ENCODE assay signal across 12 cellular contexts in genomic region chrX:42107495-42108139, GRCh38.
DNase-seq lines count a peak whose midpoint lies in the region; ATAC-seq lines count a peak whose summit lies in the region.
"Had no signal": no experiment of that assay in that cellular context is flagged by ENCODE, and none has a peak within 500 bp of the region (broad histone marks: within the 10 kb centered on the region; RNA-seq: fewer than 3 reads in every experiment).

No MANE protein-coding gene starts in this region.

- H3K36me3 ChIP-seq in trophoblast cell (ENCODE audit: control insufficient read depth in 1 of 2, insufficient read depth in 2 of 2, low read length in 2 of 2), result no peaks in the 10 kb centered on the region

- no peak overlapping the region for H3K9ac ChIP-seq in trophoblast cell (ENCODE audit: low read length)

- H3K27ac Mint-ChIP-seq in activated CD4-positive, alpha-beta T cell treated with anti-CD3 and anti-CD28 coated beads for 36 hours, result no peak overlapping the region

- no peaks in the 10 kb centered on the region for H3K27me3 ChIP-seq in trophoblast cell (ENCODE audit: insufficient read depth, low read length)

- H3K4ac ChIP-seq in trophoblast cell (ENCODE audit: low read depth, low read length), result no peak overlapping the region

- no peaks in the 10 kb centered on the region for H3K36me3 Mint-ChIP-seq in activated CD4-positive, alpha-beta T cell treated with anti-CD3 and anti-CD28 coated beads for 36 hours (ENCODE audit: low read depth)

- H3K18ac ChIP-seq in trophoblast cell (ENCODE audit: low read length), result no peak overlapping the region

- no peak overlapping the region for H2BK12ac ChIP-seq in trophoblast cell (ENCODE audit: low read length)

- H3K79me1 ChIP-seq in trophoblast cell (ENCODE audit: low read length), result no peaks in the 10 kb centered on the region

- WGBS in trophoblast cell (ENCODE audit: extremely low coverage, insufficient coverage, insufficient read length), result no CpG with 5 or more reads among the region's 7 CpGs

- intact Hi-C loops in activated CD4-positive, alpha-beta T cell treated with anti-CD3 and anti-CD28 coated beads for 36 hours (cut with DNase I, micrococcal nuclease), result loop anchor here (2.0 to 5.0 kb wide), 2 partner anchors 17 to 185 kb away; partner anchors contain the start of gene CASK (in 1 of the 2)

- POLR2A ChIA-PET in activated CD4-positive, alpha-beta T cell treated with anti-CD3 and anti-CD28 coated beads for 36 hours (lab: Charles Lee), result no interaction called here

- no peak overlapping the region for H4K8ac ChIP-seq in trophoblast cell (ENCODE audit: low read depth, low read length)

- peaks cover 15% of the 10 kb centered on the region for H3K4me1 Mint-ChIP-seq in activated CD4-positive, alpha-beta T cell treated with anti-CD3 and anti-CD28 coated beads for 36 hours
- H3K4me1 Mint-ChIP-seq: nephron had no signal

- H2BK120ac ChIP-seq in trophoblast cell (ENCODE audit: insufficient read depth, low read length, poor library complexity), result no peak overlapping the region

- H4K91ac ChIP-seq in trophoblast cell (ENCODE audit: low read depth, low read length), result no peak overlapping the region

- peak; percentile 86 for ATAC-seq in activated CD4-positive, alpha-beta T cell treated with anti-CD3 and anti-CD28 coated beads for 36 hours
- peak; percentile 48 for ATAC-seq in GM21390 (IDR thresholded peaks at IDR 0.05; ENCODE audit: unreplicated experiment)
- peak; percentile 76 for ATAC-seq in HG03457 (IDR thresholded peaks at IDR 0.05; ENCODE audit: unreplicated experiment)

- no peaks in the 10 kb centered on the region for H3K27me3 Mint-ChIP-seq in activated CD4-positive, alpha-beta T cell treated with anti-CD3 and anti-CD28 coated beads for 36 hours

- no peaks in the 10 kb centered on the region for H3K79me2 ChIP-seq in trophoblast cell (ENCODE audit: control insufficient read depth, insufficient read depth, low read length, poor library complexity)

- no peak overlapping the region for H3K4me3 ChIP-seq in trophoblast cell (ENCODE audit: low read depth, low read length)

- no peak overlapping the region for H3K27ac ChIP-seq in trophoblast cell (ENCODE audit: low read depth, low read length)

- H2AK5ac ChIP-seq in trophoblast cell (ENCODE audit: low read length), result no peak overlapping the region

- no peak overlapping the region for H4K12ac ChIP-seq in trophoblast cell (ENCODE audit: low read depth, low read length)

- no peak overlapping the region for H2BK5ac ChIP-seq in trophoblast cell (ENCODE audit: low read depth, low read length, poor library complexity)

- DNase-seq in activated CD4-positive, alpha-beta T cell treated with anti-CD3 and anti-CD28 coated beads for 36 hours, result peak; percentile 43
- no peak for DNase-seq in activated CD4-positive, alpha-beta T cell treated with anti-CD3 and anti-CD28 coated beads for 1 hour
- peak; percentile 9 to 11 for DNase-seq in stimulated activated CD4-positive, alpha-beta T cell treated with anti-CD3 and anti-CD28 coated beads, Interleukin-15, amount 100 ng/mL, for 48 hours (ENCODE audit: low read depth in 2 of 2)
- DNase-seq in trophoblast cell, result no peak
- DNase-seq in Ammon's horn (ENCODE audit: low spot score), result no peak
- DNase-seq in NCI-H510A (lab: John Stamatoyannopoulos, UW), result no peak
- DNase-seq: activated CD4-positive, alpha-beta T cell treated with anti-CD3 and anti-CD28 coated beads for 4 hours; anterior cingulate cortex; foreskin fibroblast had no signal

- CTCF ChIA-PET in activated CD4-positive, alpha-beta T cell treated with anti-CD3 and anti-CD28 coated beads for 36 hours (lab: Charles Lee), result interaction anchor here (0.9 kb wide), 1 partner anchor 326 kb away, joined by 3 read pairs; no protein-coding TSS in a partner anchor

- H3K4me2 ChIP-seq in trophoblast cell (ENCODE audit: low read length), result no peak overlapping the region

- H3K4me3 Mint-ChIP-seq in activated CD4-positive, alpha-beta T cell treated with anti-CD3 and anti-CD28 coated beads for 36 hours, result no peak overlapping the region
- H3K4me3 Mint-ChIP-seq: nephron had no signal

- H3K9me3 ChIP-seq in trophoblast cell (ENCODE audit: insufficient read depth, low read depth, low read length), result no peaks in the 10 kb centered on the region

- H2AFZ ChIP-seq in trophoblast cell (ENCODE audit: insufficient read depth, low read length, poor library complexity), result no peak overlapping the region

- no peak overlapping the region for H3K23ac ChIP-seq in trophoblast cell (ENCODE audit: low read length)

- H3K14ac ChIP-seq in trophoblast cell (ENCODE audit: low read length), result no peak overlapping the region

- H3K4me1 ChIP-seq in trophoblast cell (ENCODE audit: control insufficient read depth in 1 of 2, insufficient read depth in 2 of 2, low read length in 2 of 2), result peaks cover 0 to 4% of the 10 kb centered on the region in 2 experiments

- no peaks in the 10 kb centered on the region for H3K9me3 Mint-ChIP-seq in activated CD4-positive, alpha-beta T cell treated with anti-CD3 and anti-CD28 coated beads for 36 hours (ENCODE audit: low read depth)

Comparison
In these comparisons a context has a peak if more than half of its experiments do, and no peak if none do; other contexts are left out.
1. DNase-seq: peak in activated CD4-positive, alpha-beta T cell treated with anti-CD3 and anti-CD28 coated beads for 36 hours (single experiment) and stimulated activated CD4-positive, alpha-beta T cell treated with anti-CD3 and anti-CD28 coated beads, Interleukin-15, amount 100 ng/mL, for 48 hours (2 of 2); none in activated CD4-positive, alpha-beta T cell treated with anti-CD3 and anti-CD28 coated beads for 1 hour (single experiment), trophoblast cell (0 of 2), Ammon's horn (single experiment) and NCI-H510A (single experiment).
2. Peak in every context shown above with its lines, with median percentiles within 50 percentile points of each other: ATAC-seq.